In the genomic region with DNA sequence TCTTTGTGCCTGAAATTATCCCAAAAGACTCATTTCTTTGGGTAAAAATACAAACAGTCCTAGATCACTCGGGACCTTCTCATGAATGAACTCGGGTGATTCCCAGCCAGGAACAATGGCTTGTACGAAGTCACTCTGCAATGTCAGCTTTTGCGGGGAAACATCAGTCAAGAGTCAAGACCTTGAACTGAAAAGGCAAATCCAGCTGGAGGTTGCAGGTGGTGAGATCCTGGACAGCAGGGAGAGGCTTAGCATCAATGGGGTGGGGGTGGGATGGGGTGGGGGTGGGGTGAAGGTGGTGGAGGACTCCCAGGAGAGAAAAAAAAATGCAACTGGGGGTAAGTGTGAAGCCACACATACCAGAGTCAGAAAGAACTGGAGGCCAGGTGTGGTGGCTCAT, we compare ENCODE assay signal across 16 cellular contexts.
"Had no signal": no experiment of that assay in that cellular context is flagged by ENCODE, and none has a peak within 500 bp of the region (broad histone marks: within the 10 kb centered on the region; RNA-seq: fewer than 3 reads in every experiment).

No MANE protein-coding gene starts in this region.

- FAIRE-seq: endometrium, frontal cortex, keratinocyte, small intestine had no signal

- H3K4me3 ChIP-seq: dorsolateral prefrontal cortex, left lung, lower lobe of right lung, tibial artery, upper lobe of right lung, vagina had no signal

- H3K27me3 ChIP-seq: dorsolateral prefrontal cortex, left lung, tibial artery, upper lobe of right lung, vagina had no signal

- H3K27ac ChIP-seq: left lung, lower lobe of right lung, neutrophil, tibial artery, upper lobe of right lung, vagina had no signal

- H3K9me3 ChIP-seq: left lung, lower lobe of right lung, neutrophil, tibial artery, upper lobe of right lung, vagina had no signal

- ATAC-seq: esophagus mucosa, left lung, lower lobe of right lung, upper lobe of right lung had no signal

- H3K36me3 ChIP-seq: left lung, lower lobe of right lung, neutrophil, tibial artery, upper lobe of right lung, vagina had no signal

- DNase-seq: cortex of kidney; dorsolateral prefrontal cortex; effector memory CD4-positive, alpha-beta T cell; left lung; lower lobe of right lung; small intestine; stimulated activated CD4-positive, alpha-beta T cell treated with anti-CD3 and anti-CD28 coated beads, Interleukin-2, amount 100 ng/mL, for 48 hours; stimulated activated naive CD4-positive, alpha-beta T cell treated with Interleukin-2 at 50 U/mL for 16 hours; tibial artery; upper lobe of right lung had no signal
